In genomic region chr3:14278265-14278798, GRCh38 we compare ENCODE assay signal across 1 cellular context.
TF ChIP-seq lines count a peak whose summit lies in the region.

No MANE protein-coding gene starts in this region.

TF ChIP-seq in H1, 55 proteins besides CTCF, POLR2A, EP300 and RAD21 (continued from another document):
- TF ChIP-seq CHD7 (IDR thresholded peaks at IDR 0.05; ENCODE audit: insufficient replicate concordance, low read length) (no peak), ATF2 (IDR thresholded peaks at IDR 0.05; ENCODE audit: low read length) (no peak), KDM5A (IDR thresholded peaks at IDR 0.05; ENCODE audit: low read length) (no peak), E2F6 (IDR thresholded peaks at IDR 0.05) (no peak), SIRT6 (IDR thresholded peaks at IDR 0.05; ENCODE audit: low read length) (no peak), SUZ12 (IDR thresholded peaks at IDR 0.05; ENCODE audit: low read length) (no peak)
TF ChIP-seq in H1: peak in this region for 0.
